Comparison of ENCODE assay signal across 1 cellular context in the genomic region with DNA sequence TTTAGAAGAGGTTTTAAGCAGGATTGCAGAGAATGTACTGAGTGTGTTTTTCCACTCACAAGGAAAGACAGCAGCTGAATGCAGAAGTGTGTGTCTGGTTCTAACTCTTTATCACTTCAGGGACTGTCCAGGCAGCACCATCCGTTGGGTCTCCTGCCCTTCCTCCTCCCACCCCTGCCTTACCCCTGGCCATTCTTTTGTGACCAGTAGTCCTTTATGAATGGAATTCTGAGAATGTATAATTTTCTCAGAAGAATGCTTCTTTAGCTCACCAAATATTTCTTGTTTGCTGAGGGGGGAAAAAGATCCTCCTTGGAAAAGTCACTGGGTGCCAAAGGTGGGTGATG.
TF ChIP-seq lines count a peak whose summit lies in the region.

No MANE protein-coding gene starts in this region.

TF ChIP-seq in GM23338, 12 proteins besides CTCF, POLR2A, EP300 and RAD21 (continued from another document):
- TF ChIP-seq, protein P1, sequence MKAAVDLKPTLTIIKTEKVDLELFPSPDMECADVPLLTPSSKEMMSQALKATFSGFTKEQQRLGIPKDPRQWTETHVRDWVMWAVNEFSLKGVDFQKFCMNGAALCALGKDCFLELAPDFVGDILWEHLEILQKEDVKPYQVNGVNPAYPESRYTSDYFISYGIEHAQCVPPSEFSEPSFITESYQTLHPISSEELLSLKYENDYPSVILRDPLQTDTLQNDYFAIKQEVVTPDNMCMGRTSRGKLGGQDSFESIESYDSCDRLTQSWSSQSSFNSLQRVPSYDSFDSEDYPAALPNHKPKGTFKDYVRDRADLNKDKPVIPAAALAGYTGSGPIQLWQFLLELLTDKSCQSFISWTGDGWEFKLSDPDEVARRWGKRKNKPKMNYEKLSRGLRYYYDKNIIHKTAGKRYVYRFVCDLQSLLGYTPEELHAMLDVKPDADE (IDR thresholded peaks at IDR 0.05) = no peak
- TF ChIP-seq CREB1 (CRISPR knock-in tag; IDR thresholded peaks at IDR 0.05; ENCODE audit: low read depth) = no peak
- no peak for TF ChIP-seq POLR2AphosphoS5 (IDR thresholded peaks at IDR 0.05; ENCODE audit: low read depth)
- TF ChIP-seq, protein P2, sequence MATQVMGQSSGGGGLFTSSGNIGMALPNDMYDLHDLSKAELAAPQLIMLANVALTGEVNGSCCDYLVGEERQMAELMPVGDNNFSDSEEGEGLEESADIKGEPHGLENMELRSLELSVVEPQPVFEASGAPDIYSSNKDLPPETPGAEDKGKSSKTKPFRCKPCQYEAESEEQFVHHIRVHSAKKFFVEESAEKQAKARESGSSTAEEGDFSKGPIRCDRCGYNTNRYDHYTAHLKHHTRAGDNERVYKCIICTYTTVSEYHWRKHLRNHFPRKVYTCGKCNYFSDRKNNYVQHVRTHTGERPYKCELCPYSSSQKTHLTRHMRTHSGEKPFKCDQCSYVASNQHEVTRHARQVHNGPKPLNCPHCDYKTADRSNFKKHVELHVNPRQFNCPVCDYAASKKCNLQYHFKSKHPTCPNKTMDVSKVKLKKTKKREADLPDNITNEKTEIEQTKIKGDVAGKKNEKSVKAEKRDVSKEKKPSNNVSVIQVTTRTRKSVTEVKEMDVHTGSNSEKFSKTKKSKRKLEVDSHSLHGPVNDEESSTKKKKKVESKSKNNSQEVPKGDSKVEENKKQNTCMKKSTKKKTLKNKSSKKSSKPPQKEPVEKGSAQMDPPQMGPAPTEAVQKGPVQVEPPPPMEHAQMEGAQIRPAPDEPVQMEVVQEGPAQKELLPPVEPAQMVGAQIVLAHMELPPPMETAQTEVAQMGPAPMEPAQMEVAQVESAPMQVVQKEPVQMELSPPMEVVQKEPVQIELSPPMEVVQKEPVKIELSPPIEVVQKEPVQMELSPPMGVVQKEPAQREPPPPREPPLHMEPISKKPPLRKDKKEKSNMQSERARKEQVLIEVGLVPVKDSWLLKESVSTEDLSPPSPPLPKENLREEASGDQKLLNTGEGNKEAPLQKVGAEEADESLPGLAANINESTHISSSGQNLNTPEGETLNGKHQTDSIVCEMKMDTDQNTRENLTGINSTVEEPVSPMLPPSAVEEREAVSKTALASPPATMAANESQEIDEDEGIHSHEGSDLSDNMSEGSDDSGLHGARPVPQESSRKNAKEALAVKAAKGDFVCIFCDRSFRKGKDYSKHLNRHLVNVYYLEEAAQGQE (IDR thresholded peaks at IDR 0.05; ENCODE audit: unreplicated experiment) = no peak
